Comparison of ENCODE assay signal across 14 cellular contexts in the genomic region with DNA sequence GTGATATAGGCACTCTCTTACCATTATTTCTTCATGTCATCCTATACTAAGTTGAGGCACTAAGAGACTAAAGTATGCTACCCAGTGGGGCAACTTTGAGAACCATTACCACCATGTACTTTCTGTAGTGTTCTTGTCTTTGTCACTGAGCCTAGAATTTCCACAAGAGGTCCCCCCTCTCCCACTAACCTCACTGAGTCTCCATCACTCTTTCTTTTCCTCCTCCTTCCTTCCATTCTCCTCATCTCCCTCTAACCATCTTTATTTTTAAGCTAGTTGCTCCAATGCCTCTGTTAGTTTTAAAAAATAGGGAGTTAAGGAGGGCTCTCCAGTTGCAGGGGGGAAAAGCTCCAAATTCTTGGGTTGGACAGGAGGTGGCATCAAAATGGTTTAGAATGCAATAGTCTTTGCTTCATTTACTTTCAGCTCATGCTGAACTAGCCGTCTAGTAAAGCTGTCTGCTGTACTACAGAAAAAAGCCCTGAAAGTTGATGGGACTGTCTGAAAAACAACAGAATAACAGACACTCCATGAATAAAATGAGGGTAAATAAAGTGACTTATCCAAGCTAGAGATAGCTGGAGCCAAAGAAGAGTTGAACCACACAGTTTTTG.
DNase-seq lines count a peak whose midpoint lies in the region; ATAC-seq and TF ChIP-seq lines count a peak whose summit lies in the region.
"Had no signal": no experiment of that assay in that cellular context is flagged by ENCODE, and none has a peak within 500 bp of the region (broad histone marks: within the 10 kb centered on the region; RNA-seq: fewer than 3 reads in every experiment).

No MANE protein-coding gene starts in this region.

- H3K9me3 ChIP-seq in Caco-2 (no peaks in the 10 kb centered on the region), body of pancreas (no peaks in the 10 kb centered on the region)
- H3K9me3 ChIP-seq: SJSA1 had no signal

- H3K36me3 ChIP-seq in Caco-2 (ENCODE audit: control insufficient read depth, insufficient read depth, low read length) = no peaks in the 10 kb centered on the region
- no peaks in the 10 kb centered on the region for H3K36me3 ChIP-seq in body of pancreas (replicated peaks in 1 of 2; ENCODE audit: insufficient read depth in 1 of 2, low read depth in 2 of 2)
- H3K36me3 ChIP-seq: SJSA1 had no signal

- no peak overlapping the region for H3K4me3 Mint-ChIP-seq in Caco-2 (ENCODE audit: unreplicated experiment)
- no peak overlapping the region for H3K4me3 Mint-ChIP-seq in stimulated activated naive CD8-positive, alpha-beta T cell treated with anti-CD3 and anti-CD28 coated beads, Interleukin-15, amount 100 ng/mL, for 72 hours
- H3K4me3 Mint-ChIP-seq: activated CD4-positive, alpha-beta T cell treated with anti-CD3 and anti-CD28 coated beads, Interleukin-2, amount 10 ng/mL, durations not matched to agents 7 days and 5 days; activated naive CD8-positive, alpha-beta T cell treated with anti-CD3 and anti-CD28 coated beads, Interleukin-2, amount 50 U/mL, for 24 hours had no signal

- H3K27me3 ChIP-seq in Caco-2 (replicated peaks; ENCODE audit: control insufficient read depth, insufficient read depth, low read length) (no peaks in the 10 kb centered on the region), body of pancreas (no peaks in the 10 kb centered on the region)
- H3K27me3 ChIP-seq: SJSA1 had no signal

- no peak for TF ChIP-seq POLR2A in body of pancreas (IDR thresholded peaks at IDR 0.05)

- peaks cover 7% of the 10 kb centered on the region for H3K4me1 Mint-ChIP-seq in Caco-2 (ENCODE audit: low read depth, unreplicated experiment)
- no peaks in the 10 kb centered on the region for H3K4me1 Mint-ChIP-seq in stimulated activated naive CD8-positive, alpha-beta T cell treated with anti-CD3 and anti-CD28 coated beads, Interleukin-15, amount 100 ng/mL, for 72 hours
- H3K4me1 Mint-ChIP-seq: activated CD4-positive, alpha-beta T cell treated with anti-CD3 and anti-CD28 coated beads, Interleukin-2, amount 10 ng/mL, durations not matched to agents 7 days and 5 days; activated naive CD8-positive, alpha-beta T cell treated with anti-CD3 and anti-CD28 coated beads, Interleukin-2, amount 50 U/mL, for 24 hours had no signal

- no peaks in the 10 kb centered on the region for H3K9me3 Mint-ChIP-seq in Caco-2 (ENCODE audit: unreplicated experiment)
- H3K9me3 Mint-ChIP-seq in stimulated activated naive CD8-positive, alpha-beta T cell treated with anti-CD3 and anti-CD28 coated beads, Interleukin-15, amount 100 ng/mL, for 72 hours = no peaks in the 10 kb centered on the region
- H3K9me3 Mint-ChIP-seq: activated CD4-positive, alpha-beta T cell treated with anti-CD3 and anti-CD28 coated beads, Interleukin-2, amount 10 ng/mL, durations not matched to agents 7 days and 5 days; activated naive CD8-positive, alpha-beta T cell treated with anti-CD3 and anti-CD28 coated beads, Interleukin-2, amount 50 U/mL, for 24 hours had no signal

- H3K36me3 Mint-ChIP-seq in Caco-2 (ENCODE audit: insufficient read depth, unreplicated experiment) = no peaks in the 10 kb centered on the region

- TF ChIP-seq CTCF in Caco-2 (IDR thresholded peaks at IDR 0.05; ENCODE audit: insufficient read depth in 1 of 2, low read depth in 1 of 2, low read length in 1 of 2, severe bottlenecking in 1 of 2, unreplicated experiment in 1 of 2) (peak; percentile 18 to 24), body of pancreas (IDR thresholded peaks at IDR 0.05) (peak in 6 of 7 experiments; percentile 8 to 75 (median 49))

- 25 to 29% methylated on average over 1 of the region's 1 CpG for WGBS in body of pancreas, 2 donors

- no peak for TF ChIP-seq EP300 in Ishikawa (IDR thresholded peaks at IDR 0.05; ENCODE audit: borderline replicate concordance)

- no TSS peak for BruUV-seq in Caco-2 (replicated peaks; lab: Mats Ljungman, UMichigan)

- peak; percentile 45 for ATAC-seq in body of pancreas
- no peak for ATAC-seq in stimulated activated naive CD8-positive, alpha-beta T cell treated with anti-CD3 and anti-CD28 coated beads, Interleukin-15, amount 100 ng/mL, for 72 hours
- ATAC-seq: activated naive CD8-positive, alpha-beta T cell treated with anti-CD3 and anti-CD28 coated beads, Interleukin-2, amount 50 U/mL, for 24 hours had no signal

- no peaks in the 10 kb centered on the region; the same call in 1 of the 2 replicates for H3K4me1 ChIP-seq in Caco-2
- H3K4me1 ChIP-seq in body of pancreas = no peaks in the 10 kb centered on the region
- H3K4me1 ChIP-seq: SJSA1 had no signal

- no peak overlapping the region for H3K27ac ChIP-seq in body of pancreas
- H3K27ac ChIP-seq: HL-60, SJSA1 had no signal

- H3K4me3 ChIP-seq in Caco-2 (ENCODE audit: low read depth, low read length) (no peak overlapping the region), body of pancreas (no peak overlapping the region)
- H3K4me3 ChIP-seq: SJSA1 had no signal

- 0 out of 2 replicates have a peak, but pooled peaks have one; percentile 7 for TF ChIP-seq RAD21 in Ishikawa (IDR thresholded peaks at IDR 0.05; ENCODE audit: low read depth)

- no peak for DNase-seq in Caco-2
- no peak for DNase-seq in body of pancreas
- peak; percentile 20 to 52 for DNase-seq in lung microvascular endothelial cell (ENCODE audit: low read depth in 2 of 2)
- no peak for DNase-seq in SIG-M5 treated with dmso at 0.1 percent for 504 hours (lab: John Stamatoyannopoulos, UW; ENCODE audit: unreplicated experiment)
- DNase-seq in kidney tubule cell (ENCODE audit: low spot score) = no peak
- DNase-seq in stimulated activated CD4-positive, alpha-beta T cell treated with anti-CD3 and anti-CD28 coated beads, Interleukin-4, amount 100 ng/mL, for 1 hour = no peak
- no peak for DNase-seq in stimulated activated naive CD8-positive, alpha-beta T cell treated with anti-CD3 and anti-CD28 coated beads, Interleukin-15, amount 100 ng/mL, for 72 hours
- DNase-seq: activated CD4-positive, alpha-beta T cell treated with anti-CD3 and anti-CD28 coated beads, Interleukin-2, amount 10 ng/mL, durations not matched to agents 7 days and 5 days; activated naive CD8-positive, alpha-beta T cell treated with anti-CD3 and anti-CD28 coated beads, Interleukin-2, amount 50 U/mL, for 24 hours; H7; NCI-H1694 treated with DMSO at 0.1 percent for 48 hours had no signal

- CTCF ChIA-PET in Caco-2 (lab: Charles Lee) = interaction anchor here (0.7 kb wide), 1 partner anchor 454 kb away, joined by 3 read pairs; no protein-coding TSS in a partner anchor

- intact Hi-C loops in Caco-2 (cut with micrococcal nuclease; ENCODE audit: unreplicated experiment) (loop anchor here (5.0 kb wide), 2 partner anchors 268 to 453 kb away; no protein-coding TSS in a partner anchor), body of pancreas (cut with DNase I) (no loop called here)

- POLR2A ChIA-PET in Caco-2 (lab: Charles Lee) = no interaction called here

- no peak overlapping the region for H3K27ac Mint-ChIP-seq in Caco-2 (ENCODE audit: unreplicated experiment)
- H3K27ac Mint-ChIP-seq in stimulated activated naive CD8-positive, alpha-beta T cell treated with anti-CD3 and anti-CD28 coated beads, Interleukin-15, amount 100 ng/mL, for 72 hours = peak overlapping the region in 1 of 2 donors; percentile 14
- H3K27ac Mint-ChIP-seq: activated CD4-positive, alpha-beta T cell treated with anti-CD3 and anti-CD28 coated beads, Interleukin-2, amount 10 ng/mL, durations not matched to agents 7 days and 5 days; activated naive CD8-positive, alpha-beta T cell treated with anti-CD3 and anti-CD28 coated beads, Interleukin-2, amount 50 U/mL, for 24 hours had no signal

- no peaks in the 10 kb centered on the region for H3K27me3 Mint-ChIP-seq in Caco-2 (ENCODE audit: insufficient read depth, unreplicated experiment)
- no peaks in the 10 kb centered on the region for H3K27me3 Mint-ChIP-seq in stimulated activated naive CD8-positive, alpha-beta T cell treated with anti-CD3 and anti-CD28 coated beads, Interleukin-15, amount 100 ng/mL, for 72 hours
- H3K27me3 Mint-ChIP-seq: activated CD4-positive, alpha-beta T cell treated with anti-CD3 and anti-CD28 coated beads, Interleukin-2, amount 10 ng/mL, durations not matched to agents 7 days and 5 days; activated naive CD8-positive, alpha-beta T cell treated with anti-CD3 and anti-CD28 coated beads, Interleukin-2, amount 50 U/mL, for 24 hours had no signal

TF ChIP-seq in Ishikawa, 13 proteins besides CTCF, POLR2A, EP300 and RAD21:
- TF ChIP-seq CREB1 (IDR thresholded peaks at IDR 0.05; ENCODE audit: low read depth) = no peak
- no peak for TF ChIP-seq FOXM1 (IDR thresholded peaks at IDR 0.05; ENCODE audit: borderline replicate concordance, low read depth)
- TF ChIP-seq, protein P1, sequence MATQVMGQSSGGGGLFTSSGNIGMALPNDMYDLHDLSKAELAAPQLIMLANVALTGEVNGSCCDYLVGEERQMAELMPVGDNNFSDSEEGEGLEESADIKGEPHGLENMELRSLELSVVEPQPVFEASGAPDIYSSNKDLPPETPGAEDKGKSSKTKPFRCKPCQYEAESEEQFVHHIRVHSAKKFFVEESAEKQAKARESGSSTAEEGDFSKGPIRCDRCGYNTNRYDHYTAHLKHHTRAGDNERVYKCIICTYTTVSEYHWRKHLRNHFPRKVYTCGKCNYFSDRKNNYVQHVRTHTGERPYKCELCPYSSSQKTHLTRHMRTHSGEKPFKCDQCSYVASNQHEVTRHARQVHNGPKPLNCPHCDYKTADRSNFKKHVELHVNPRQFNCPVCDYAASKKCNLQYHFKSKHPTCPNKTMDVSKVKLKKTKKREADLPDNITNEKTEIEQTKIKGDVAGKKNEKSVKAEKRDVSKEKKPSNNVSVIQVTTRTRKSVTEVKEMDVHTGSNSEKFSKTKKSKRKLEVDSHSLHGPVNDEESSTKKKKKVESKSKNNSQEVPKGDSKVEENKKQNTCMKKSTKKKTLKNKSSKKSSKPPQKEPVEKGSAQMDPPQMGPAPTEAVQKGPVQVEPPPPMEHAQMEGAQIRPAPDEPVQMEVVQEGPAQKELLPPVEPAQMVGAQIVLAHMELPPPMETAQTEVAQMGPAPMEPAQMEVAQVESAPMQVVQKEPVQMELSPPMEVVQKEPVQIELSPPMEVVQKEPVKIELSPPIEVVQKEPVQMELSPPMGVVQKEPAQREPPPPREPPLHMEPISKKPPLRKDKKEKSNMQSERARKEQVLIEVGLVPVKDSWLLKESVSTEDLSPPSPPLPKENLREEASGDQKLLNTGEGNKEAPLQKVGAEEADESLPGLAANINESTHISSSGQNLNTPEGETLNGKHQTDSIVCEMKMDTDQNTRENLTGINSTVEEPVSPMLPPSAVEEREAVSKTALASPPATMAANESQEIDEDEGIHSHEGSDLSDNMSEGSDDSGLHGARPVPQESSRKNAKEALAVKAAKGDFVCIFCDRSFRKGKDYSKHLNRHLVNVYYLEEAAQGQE (IDR thresholded peaks at IDR 0.05; ENCODE audit: low read depth) = no peak
- TF ChIP-seq TCF12 (IDR thresholded peaks at IDR 0.05; ENCODE audit: low read depth) = no peak
- TF ChIP-seq, protein P2, sequence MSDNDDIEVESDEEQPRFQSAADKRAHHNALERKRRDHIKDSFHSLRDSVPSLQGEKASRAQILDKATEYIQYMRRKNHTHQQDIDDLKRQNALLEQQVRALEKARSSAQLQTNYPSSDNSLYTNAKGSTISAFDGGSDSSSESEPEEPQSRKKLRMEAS (IDR thresholded peaks at IDR 0.05) = no peak
- TF ChIP-seq CEBPB (IDR thresholded peaks at IDR 0.05) = no peak
- no peak for TF ChIP-seq TEAD4 (IDR thresholded peaks at IDR 0.05)
- TF ChIP-seq ZBTB7A (IDR thresholded peaks at IDR 0.05; ENCODE audit: low read depth) = no peak
TF ChIP-seq in Ishikawa: peak in this region for 0.

Comparison
In these comparisons a context has a peak if more than half of its experiments do, and no peak if none do; other contexts are left out.
1. DNase-seq: peak in lung microvascular endothelial cell (2 of 2); none in Caco-2 (0 of 2), body of pancreas (0 of 4), SIG-M5 treated with dmso at 0.1 percent for 504 hours (single experiment), kidney tubule cell (single experiment), stimulated activated CD4-positive, alpha-beta T cell treated with anti-CD3 and anti-CD28 coated beads, Interleukin-4, amount 100 ng/mL, for 1 hour (single experiment) and stimulated activated naive CD8-positive, alpha-beta T cell treated with anti-CD3 and anti-CD28 coated beads, Interleukin-15, amount 100 ng/mL, for 72 hours (0 of 2).